Comparison of ENCODE assay signal across 13 cellular contexts in genomic region chr14:68696721-68697495, GRCh38.
"Had no signal": no experiment of that assay in that cellular context is flagged by ENCODE, and none has a peak within 500 bp of the region (broad histone marks: within the 10 kb centered on the region; RNA-seq: fewer than 3 reads in every experiment).

No MANE protein-coding gene starts in this region.

- H3K4me3 Mint-ChIP-seq: activated CD4-positive, alpha-beta memory T cell treated with anti-CD3 and anti-CD28 coated beads for 36 hours; activated naive CD4-positive, alpha-beta T cell treated with anti-CD3 and anti-CD28 coated beads for 36 hours; dendritic cell treated with granulocyte-macrophage colony-stimulating factor and Interleukin-4, amounts not matched to agents 40 ng/mL and 50 ng/mL, for 4 days; effector memory CD8-positive, alpha-beta T cell had no signal

- H3K27ac ChIP-seq: upper lobe of left lung had no signal

- H3K27me3 ChIP-seq: upper lobe of left lung had no signal

- H3K27ac Mint-ChIP-seq: activated CD4-positive, alpha-beta memory T cell treated with anti-CD3 and anti-CD28 coated beads for 36 hours; activated naive CD4-positive, alpha-beta T cell treated with anti-CD3 and anti-CD28 coated beads for 36 hours; dendritic cell treated with granulocyte-macrophage colony-stimulating factor and Interleukin-4, amounts not matched to agents 40 ng/mL and 50 ng/mL, for 4 days; progenitor cell of endocrine pancreas had no signal

- DNase-seq: activated CD4-positive, alpha-beta memory T cell treated with anti-CD3 and anti-CD28 coated beads for 36 hours; activated naive CD4-positive, alpha-beta T cell treated with anti-CD3 and anti-CD28 coated beads for 36 hours; central memory CD4-positive, alpha-beta T cell; effector memory CD8-positive, alpha-beta T cell; erythroblast; hypothalamus; naive B cell; right cardiac atrium; stimulated activated naive CD4-positive, alpha-beta T cell; substantia nigra; upper lobe of left lung had no signal

- ATAC-seq: effector memory CD8-positive, alpha-beta T cell; right cardiac atrium had no signal

- H3K4me3 ChIP-seq: upper lobe of left lung had no signal

- H3K9me3 Mint-ChIP-seq: dendritic cell treated with granulocyte-macrophage colony-stimulating factor and Interleukin-4, amounts not matched to agents 40 ng/mL and 50 ng/mL, for 4 days; effector memory CD8-positive, alpha-beta T cell had no signal

- H3K36me3 ChIP-seq: upper lobe of left lung had no signal

- H3K27me3 Mint-ChIP-seq: activated CD4-positive, alpha-beta memory T cell treated with anti-CD3 and anti-CD28 coated beads for 36 hours; effector memory CD8-positive, alpha-beta T cell; naive B cell had no signal

- H3K9me3 ChIP-seq: upper lobe of left lung had no signal

- H3K36me3 Mint-ChIP-seq: activated CD4-positive, alpha-beta memory T cell treated with anti-CD3 and anti-CD28 coated beads for 36 hours; naive B cell had no signal
